In genomic region chr3:53949541-53949940, GRCh38 we compare ENCODE assay signal across 2 cellular contexts.
TF ChIP-seq lines count a peak whose summit lies in the region.

No MANE protein-coding gene starts in this region.

TF ChIP-seq in Ishikawa, 13 proteins besides CTCF, POLR2A, EP300 and RAD21 (continued from another document):
- no peak for TF ChIP-seq EGR1 (IDR thresholded peaks at IDR 0.05)
- TF ChIP-seq CEBPB (IDR thresholded peaks at IDR 0.05), result no peak
- no peak for TF ChIP-seq YY1 (IDR thresholded peaks at IDR 0.05; ENCODE audit: low read depth)

TF ChIP-seq in K562, 482 proteins besides CTCF, POLR2A, EP300 and RAD21 (continued from another document):
- TF ChIP-seq, protein P1, sequence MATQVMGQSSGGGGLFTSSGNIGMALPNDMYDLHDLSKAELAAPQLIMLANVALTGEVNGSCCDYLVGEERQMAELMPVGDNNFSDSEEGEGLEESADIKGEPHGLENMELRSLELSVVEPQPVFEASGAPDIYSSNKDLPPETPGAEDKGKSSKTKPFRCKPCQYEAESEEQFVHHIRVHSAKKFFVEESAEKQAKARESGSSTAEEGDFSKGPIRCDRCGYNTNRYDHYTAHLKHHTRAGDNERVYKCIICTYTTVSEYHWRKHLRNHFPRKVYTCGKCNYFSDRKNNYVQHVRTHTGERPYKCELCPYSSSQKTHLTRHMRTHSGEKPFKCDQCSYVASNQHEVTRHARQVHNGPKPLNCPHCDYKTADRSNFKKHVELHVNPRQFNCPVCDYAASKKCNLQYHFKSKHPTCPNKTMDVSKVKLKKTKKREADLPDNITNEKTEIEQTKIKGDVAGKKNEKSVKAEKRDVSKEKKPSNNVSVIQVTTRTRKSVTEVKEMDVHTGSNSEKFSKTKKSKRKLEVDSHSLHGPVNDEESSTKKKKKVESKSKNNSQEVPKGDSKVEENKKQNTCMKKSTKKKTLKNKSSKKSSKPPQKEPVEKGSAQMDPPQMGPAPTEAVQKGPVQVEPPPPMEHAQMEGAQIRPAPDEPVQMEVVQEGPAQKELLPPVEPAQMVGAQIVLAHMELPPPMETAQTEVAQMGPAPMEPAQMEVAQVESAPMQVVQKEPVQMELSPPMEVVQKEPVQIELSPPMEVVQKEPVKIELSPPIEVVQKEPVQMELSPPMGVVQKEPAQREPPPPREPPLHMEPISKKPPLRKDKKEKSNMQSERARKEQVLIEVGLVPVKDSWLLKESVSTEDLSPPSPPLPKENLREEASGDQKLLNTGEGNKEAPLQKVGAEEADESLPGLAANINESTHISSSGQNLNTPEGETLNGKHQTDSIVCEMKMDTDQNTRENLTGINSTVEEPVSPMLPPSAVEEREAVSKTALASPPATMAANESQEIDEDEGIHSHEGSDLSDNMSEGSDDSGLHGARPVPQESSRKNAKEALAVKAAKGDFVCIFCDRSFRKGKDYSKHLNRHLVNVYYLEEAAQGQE (CRISPR knock-in tag; IDR thresholded peaks at IDR 0.05; ENCODE audit: low read depth), result no peak
- TF ChIP-seq NFIX (CRISPR knock-in tag; IDR thresholded peaks at IDR 0.05; ENCODE audit: low read depth), result peak; percentile 89
TF ChIP-seq in K562: peak in this region for 2.
